24 cellular contexts compared by ENCODE assay signal in genomic region chr6:114181629-114182028, GRCh38.
"Had no signal": no experiment of that assay in that cellular context is flagged by ENCODE, and none has a peak within 500 bp of the region (broad histone marks: within the 10 kb centered on the region; RNA-seq: fewer than 3 reads in every experiment).

No MANE protein-coding gene starts in this region.

- DNase-seq: activated B cell treated with CpG ODN at 0.5 μM for 24 hours; activated CD4-positive, alpha-beta memory T cell treated with anti-CD3 and anti-CD28 coated beads for 36 hours; activated CD4-positive, alpha-beta T cell treated with anti-CD3 and anti-CD28 coated beads for 4 hours; activated CD4-positive, alpha-beta T cell treated with anti-CD3 and anti-CD28 coated beads, Interleukin-2, amount 10 ng/mL, durations not matched to agents 24 days and 14 days; activated CD4-positive, alpha-beta T cell treated with anti-CD3 and anti-CD28 coated beads, Interleukin-2, amount 50 U/mL, for 1 hour; activated CD4-positive, alpha-beta T cell treated with anti-CD3 and anti-CD28 coated beads, Interleukin-2, amount 50 U/mL, for 4 hours; activated CD4-positive, CD25-positive, alpha-beta regulatory T cell treated with anti-CD3 and anti-CD28 coated beads, Interleukin-2, amount 50 U/mL, for 72 hours; activated CD8-positive, alpha-beta memory T cell treated with anti-CD3 and anti-CD28 coated beads, Interleukin-2, amount 50 U/mL, for 4 hours; activated CD8-positive, alpha-beta T cell treated with anti-CD3 and anti-CD28 coated beads for 36 hours; activated effector memory CD4-positive, alpha-beta T cell treated with anti-CD3 and anti-CD28 coated beads, Interleukin-2, amount 50 U/mL, for 16 hours; activated naive CD4-positive, alpha-beta T cell treated with anti-CD3 and anti-CD28 coated beads, Interleukin-2, amount 10 ng/mL, durations not matched to agents 7 days and 5 days; activated naive CD4-positive, alpha-beta T cell treated with Interleukin-2 at 50 U/mL for 16 hours; activated naive CD8-positive, alpha-beta T cell treated with anti-CD3 and anti-CD28 coated beads, Interleukin-2, amount 10 ng/mL, durations not matched to agents 7 days and 5 days; activated naive CD8-positive, alpha-beta T cell treated with anti-CD3 and anti-CD28 coated beads, Interleukin-2, amount 50 U/mL, for 24 hours; activated T-cell treated with anti-CD3 and anti-CD28 coated beads for 4 hours; activated T-cell treated with anti-CD3 and anti-CD28 coated beads, Interleukin-2, amount 50 U/mL, for 1 hour; activated T-cell treated with anti-CD3 and anti-CD28 coated beads, Interleukin-2, amount 50 U/mL, for 4 hours; activated T-cell treated with anti-CD3 and anti-CD28 coated beads, Interleukin-2, amount 50 U/mL, for 72 hours; amygdala; anterior cingulate cortex; cerebellar nuclear complex; T-helper 1 cell; T-helper 2 cell; T-helper 9 cell had no signal
